9 cellular contexts compared by ENCODE assay signal in genomic region chr10:93198401-93199175, GRCh38.
DNase-seq lines count a peak whose midpoint lies in the region; ATAC-seq and TF ChIP-seq lines count a peak whose summit lies in the region.
"Had no signal": no experiment of that assay in that cellular context is flagged by ENCODE, and none has a peak within 500 bp of the region (broad histone marks: within the 10 kb centered on the region; RNA-seq: fewer than 3 reads in every experiment).

No MANE protein-coding gene starts in this region.

- peaks cover 21% of the 10 kb centered on the region for H3K4me1 ChIP-seq in lower lobe of right lung
- no peaks in the 10 kb centered on the region for H3K4me1 ChIP-seq in urinary bladder (ENCODE audit: insufficient read depth)

- H3K4me3 ChIP-seq in choroid plexus epithelial cell (ENCODE audit: low read depth, low read length) (peak overlapping the region; percentile 35), lower lobe of right lung (peak overlapping the region; percentile 43), urinary bladder (ENCODE audit: low read depth, low read length) (peak overlapping the region; percentile 9)
- H3K4me3 ChIP-seq: HAP-1 had no signal

- no peak for TF ChIP-seq POLR2A in GM18505 (IDR thresholded peaks at IDR 0.05; ENCODE audit: borderline replicate concordance, extremely low read depth, insufficient read depth, insufficient read length)

- no peaks in the 10 kb centered on the region for H3K9me3 ChIP-seq in lower lobe of right lung
- H3K9me3 ChIP-seq: HAP-1 had no signal

- TF ChIP-seq CTCF in choroid plexus epithelial cell (conservative IDR thresholded peaks at IDR 0.05; ENCODE audit: low read depth, low read length) (no peak), lower lobe of right lung (IDR thresholded peaks at IDR 0.05) (no peak)

- peak; percentile 60 to 63 for ATAC-seq in lower lobe of right lung
- no peak for ATAC-seq in GM18505 (IDR thresholded peaks at IDR 0.05; ENCODE audit: unreplicated experiment)
- ATAC-seq in HG02798 (IDR thresholded peaks at IDR 0.05; ENCODE audit: poor library complexity, unreplicated experiment), result no peak

- DNase-seq in SIG-M5 treated with dmso at 0.1 percent for 504 hours (lab: John Stamatoyannopoulos, UW; ENCODE audit: unreplicated experiment) (peak; percentile 42), SIG-M5 (lab: John Stamatoyannopoulos, UW) (no peak), choroid plexus epithelial cell (ENCODE audit: low read depth) (peak; percentile 79), lower lobe of right lung (no peak)
- DNase-seq in stimulated activated CD8-positive, alpha-beta memory T cell treated with anti-CD3 and anti-CD28 coated beads, Interleukin-4, amount 100 ng/mL, for 48 hours, result no peak

- H3K27me3 ChIP-seq in lower lobe of right lung (ENCODE audit: low read depth), result no peaks in the 10 kb centered on the region

- peak overlapping the region; percentile 43 for H3K27ac ChIP-seq in lower lobe of right lung
- no peak overlapping the region for H3K27ac ChIP-seq in urinary bladder (ENCODE audit: low read depth)

- intact Hi-C loops in lower lobe of right lung (cut with DNase I), result no loop called here

- 22% methylated on average over 9 of the region's 9 CpGs for WGBS in urinary bladder

- H3K36me3 ChIP-seq in lower lobe of right lung (no peaks in the 10 kb centered on the region), urinary bladder (ENCODE audit: insufficient read depth) (no peaks in the 10 kb centered on the region)
- H3K36me3 ChIP-seq: HAP-1 had no signal

Comparison
In these comparisons a context has a peak if more than half of its experiments do, and no peak if none do; other contexts are left out.
1. DNase-seq: peak in SIG-M5 treated with dmso at 0.1 percent for 504 hours (single experiment) and choroid plexus epithelial cell (single experiment); none in SIG-M5 (single experiment), lower lobe of right lung (single experiment) and stimulated activated CD8-positive, alpha-beta memory T cell treated with anti-CD3 and anti-CD28 coated beads, Interleukin-4, amount 100 ng/mL, for 48 hours (single experiment).
2. ATAC-seq: peak in lower lobe of right lung (2 of 2); none in GM18505 (single experiment) and HG02798 (single experiment).
3. Peak in every context shown above with its lines, with median percentiles within 50 percentile points of each other: H3K4me3 ChIP-seq.